25 cellular contexts compared by ENCODE assay signal in the genomic region with DNA sequence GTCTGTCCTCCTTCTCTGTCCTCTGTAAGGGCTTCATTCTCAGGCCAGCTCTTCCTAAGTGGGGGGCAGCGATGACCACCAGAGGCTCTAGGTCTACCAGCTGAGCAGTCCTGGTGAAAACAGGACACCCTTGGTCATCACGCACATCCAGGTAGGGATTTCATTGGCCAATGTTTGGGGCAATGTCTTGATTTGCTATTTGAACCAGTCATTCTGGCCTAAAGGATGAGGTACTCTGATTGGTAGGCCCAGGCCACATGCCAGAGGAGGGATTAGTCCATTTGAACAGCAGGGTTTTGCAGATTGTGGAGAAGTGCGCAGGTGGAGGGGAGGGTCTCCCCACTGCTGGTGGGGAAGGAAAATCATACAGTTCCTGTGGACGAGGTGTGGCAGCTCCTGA.
"Had no signal": no experiment of that assay in that cellular context is flagged by ENCODE, and none has a peak within 500 bp of the region (broad histone marks: within the 10 kb centered on the region; RNA-seq: fewer than 3 reads in every experiment).

No MANE protein-coding gene starts in this region.

- ATAC-seq: activated CD8-positive, alpha-beta memory T cell treated with anti-CD3 and anti-CD28 coated beads, Interleukin-2, amount 10 ng/mL, durations not matched to agents 7 days and 5 days; PC-3; T-helper 17 cell; WTC11 had no signal

- H3K27ac Mint-ChIP-seq: activated CD8-positive, alpha-beta memory T cell treated with anti-CD3 and anti-CD28 coated beads, Interleukin-2, amount 10 ng/mL, durations not matched to agents 7 days and 5 days; activated naive CD4-positive, alpha-beta T cell treated with anti-CD3 and anti-CD28 coated beads for 36 hours; activated naive CD8-positive, alpha-beta T cell; activated T-cell treated with anti-CD3 and anti-CD28 coated beads, Interleukin-2, amount 50 U/mL, for 24 hours; activated T-helper 1 cell treated with anti-CD3 and anti-CD28 coated beads, Interleukin-12 subunit alpha, Interleukin-12 subunit beta, Interleukin-2, Interleukin-4 antibody, amounts not matched to agents 30 ng/mL and 10 ng/mL and 1 ng/mL, durations not matched to agents 14 hours and 24 hours and 36 hours; IgD-negative memory B cell; T-helper 17 cell; WTC11 had no signal

- H3K36me3 ChIP-seq: adrenal gland, breast epithelium had no signal

- H3K27me3 ChIP-seq: adrenal gland, breast epithelium had no signal

- H3K4me1 Mint-ChIP-seq: activated CD8-positive, alpha-beta memory T cell treated with anti-CD3 and anti-CD28 coated beads, Interleukin-2, amount 10 ng/mL, durations not matched to agents 7 days and 5 days had no signal

- H3K27ac ChIP-seq: adrenal gland, breast epithelium had no signal

- H3K9me3 Mint-ChIP-seq: activated naive CD4-positive, alpha-beta T cell treated with anti-CD3 and anti-CD28 coated beads for 36 hours; activated T-cell treated with anti-CD3 and anti-CD28 coated beads, Interleukin-2, amount 50 U/mL, for 24 hours; activated T-helper 1 cell treated with anti-CD3 and anti-CD28 coated beads, Interleukin-12 subunit alpha, Interleukin-12 subunit beta, Interleukin-2, Interleukin-4 antibody, amounts not matched to agents 30 ng/mL and 10 ng/mL and 1 ng/mL, durations not matched to agents 14 hours and 24 hours and 36 hours; IgD-negative memory B cell; WTC11 had no signal

- H3K4me3 ChIP-seq: adrenal gland, breast epithelium had no signal

- H3K9me3 ChIP-seq: adrenal gland, breast epithelium had no signal

- DNase-seq: activated CD4-positive, alpha-beta T cell treated with anti-CD3 and anti-CD28 coated beads for 48 hours; activated CD4-positive, alpha-beta T cell treated with anti-CD3 and anti-CD28 coated beads, Interleukin-2, amount 50 U/mL, for 4 hours; activated CD4-positive, CD25-positive, alpha-beta regulatory T cell treated with anti-CD3 and anti-CD28 coated beads, Interleukin-2, amount 50 U/mL, for 72 hours; activated CD8-positive, alpha-beta memory T cell treated with anti-CD3 and anti-CD28 coated beads, Interleukin-2, amount 10 ng/mL, durations not matched to agents 7 days and 5 days; activated gamma-delta T cell; activated naive CD4-positive, alpha-beta T cell treated with anti-CD3 and anti-CD28 coated beads for 36 hours; activated T-cell treated with anti-CD3 and anti-CD28 coated beads, Interleukin-2, amount 50 U/mL, for 24 hours; anterior cingulate cortex; caudate nucleus; NCI-H1105 treated with DMSO at 0.1 percent for 48 hours; NCI-H1436 treated with DMSO at 0.1 percent for 48 hours; NCI-H187; NCI-H2081 treated with DMSO at 0.1 percent for 48 hours; NCI-H446; NCI-H524; PC-3; SIG-M5; T-helper 17 cell; T-helper 9 cell had no signal

- H3K27me3 Mint-ChIP-seq: activated CD8-positive, alpha-beta memory T cell treated with anti-CD3 and anti-CD28 coated beads, Interleukin-2, amount 10 ng/mL, durations not matched to agents 7 days and 5 days; activated naive CD8-positive, alpha-beta T cell; activated T-cell treated with anti-CD3 and anti-CD28 coated beads, Interleukin-2, amount 50 U/mL, for 24 hours had no signal

- H3K36me3 Mint-ChIP-seq: activated CD8-positive, alpha-beta memory T cell treated with anti-CD3 and anti-CD28 coated beads, Interleukin-2, amount 10 ng/mL, durations not matched to agents 7 days and 5 days; activated naive CD8-positive, alpha-beta T cell; IgD-negative memory B cell; WTC11 had no signal

- H3K4me3 Mint-ChIP-seq: activated CD8-positive, alpha-beta memory T cell treated with anti-CD3 and anti-CD28 coated beads, Interleukin-2, amount 10 ng/mL, durations not matched to agents 7 days and 5 days; activated naive CD4-positive, alpha-beta T cell treated with anti-CD3 and anti-CD28 coated beads for 36 hours; activated naive CD8-positive, alpha-beta T cell; activated T-cell treated with anti-CD3 and anti-CD28 coated beads, Interleukin-2, amount 50 U/mL, for 24 hours; activated T-helper 1 cell treated with anti-CD3 and anti-CD28 coated beads, Interleukin-12 subunit alpha, Interleukin-12 subunit beta, Interleukin-2, Interleukin-4 antibody, amounts not matched to agents 30 ng/mL and 10 ng/mL and 1 ng/mL, durations not matched to agents 14 hours and 24 hours and 36 hours; T-helper 17 cell; WTC11 had no signal
